In genomic region chr6:29724937-29725869, GRCh38 we compare ENCODE assay signal across 12 cellular contexts. TPM values are rescaled to one million over a fixed set of nuclear protein-coding genes. Genes with fewer than 3 reads are reported as not detected.
DNase-seq lines count a peak whose midpoint lies in the region; ATAC-seq and TF ChIP-seq lines count a peak whose summit lies in the region.
"Had no signal": no experiment of that assay in that cellular context is flagged by ENCODE, and none has a peak within 500 bp of the region (broad histone marks: within the 10 kb centered on the region; RNA-seq: fewer than 3 reads in every experiment).

No MANE protein-coding gene starts in this region.

- H3K27ac Mint-ChIP-seq in activated T-helper 1 cell treated with anti-CD3 and anti-CD28 coated beads, Interleukin-12 subunit alpha, Interleukin-12 subunit beta, Interleukin-2, Interleukin-4 antibody, amounts not matched to agents 30 ng/mL and 10 ng/mL and 1 ng/mL, durations not matched to agents 14 hours and 24 hours and 36 hours: peak overlapping the region; percentile 58

- 71 to 89% (median 82%) methylated on average over 11 of the region's 11 CpGs for WGBS in heart left ventricle, 4 donors
- 63 to 75% methylated on average over 6 to 9 of the region's 11 CpGs for WGBS in upper lobe of left lung, 2 donors

- peak overlapping the region; percentile 96 for H3K4me3 Mint-ChIP-seq in activated T-helper 1 cell treated with anti-CD3 and anti-CD28 coated beads, Interleukin-12 subunit alpha, Interleukin-12 subunit beta, Interleukin-2, Interleukin-4 antibody, amounts not matched to agents 30 ng/mL and 10 ng/mL and 1 ng/mL, durations not matched to agents 14 hours and 24 hours and 36 hours

- H3K4me1 Mint-ChIP-seq in activated T-helper 1 cell treated with anti-CD3 and anti-CD28 coated beads, Interleukin-12 subunit alpha, Interleukin-12 subunit beta, Interleukin-2, Interleukin-4 antibody, amounts not matched to agents 30 ng/mL and 10 ng/mL and 1 ng/mL, durations not matched to agents 14 hours and 24 hours and 36 hours (ENCODE audit: low read depth): peaks cover 54% of the 10 kb centered on the region

- TF ChIP-seq EP300 in upper lobe of left lung (IDR thresholded peaks at IDR 0.05): no peak

- ATAC-seq in heart left ventricle: no peak
- no peak for ATAC-seq in left cardiac atrium
- ATAC-seq in upper lobe of left lung (ENCODE audit: low FRiP score in 2 of 2): no peak
- no peak for ATAC-seq in GM21526 (IDR thresholded peaks at IDR 0.05; ENCODE audit: low FRiP score, unreplicated experiment)
- no peak for ATAC-seq in GM21423 (IDR thresholded peaks at IDR 0.05; ENCODE audit: unreplicated experiment)
- ATAC-seq: PC-3 had no signal

- H3K9me3 ChIP-seq in heart left ventricle (no peaks in the 10 kb centered on the region), mononuclear cell (ENCODE audit: low read depth, low read length) (no peaks in the 10 kb centered on the region), upper lobe of left lung (no peaks in the 10 kb centered on the region)

- no peak for TF ChIP-seq POLR2A in heart left ventricle (IDR thresholded peaks at IDR 0.05)
- no peak for TF ChIP-seq POLR2A in upper lobe of left lung (IDR thresholded peaks at IDR 0.05)

- intact Hi-C loops in heart left ventricle (cut with DNase I): loop anchor here in 1 of 10 donors (1.0 kb wide), 1 partner anchor 10 kb away; no protein-coding TSS in a partner anchor
- intact Hi-C loops in left cardiac atrium (cut with DNase I): no loop called here
- intact Hi-C loops in activated T-helper 1 cell treated with anti-CD3 and anti-CD28 coated beads, Interleukin-12 subunit alpha, Interleukin-12 subunit beta, Interleukin-2, Interleukin-4 antibody, amounts not matched to agents 30 ng/mL and 10 ng/mL and 1 ng/mL, durations not matched to agents 14 hours and 24 hours and 36 hours (cut with micrococcal nuclease): loop anchor here (5.0 kb wide), 2 partner anchors 217 to 337 kb away; partner anchors contain the start of genes HLA-A and POLR1H

- no peaks in the 10 kb centered on the region for H3K9me3 Mint-ChIP-seq in activated T-helper 1 cell treated with anti-CD3 and anti-CD28 coated beads, Interleukin-12 subunit alpha, Interleukin-12 subunit beta, Interleukin-2, Interleukin-4 antibody, amounts not matched to agents 30 ng/mL and 10 ng/mL and 1 ng/mL, durations not matched to agents 14 hours and 24 hours and 36 hours

- TF ChIP-seq CTCF in heart left ventricle (IDR thresholded peaks at IDR 0.05) (no peak), upper lobe of left lung (IDR thresholded peaks at IDR 0.05) (no peak)

- DNase-seq in heart left ventricle (no peak), left cardiac atrium (no peak), upper lobe of left lung (no peak), NCI-H1092 treated with DMSO at 0.1 percent for 48 hours (lab: John Stamatoyannopoulos, UW) (no peak)
- no peak for DNase-seq in activated T-helper 1 cell treated with anti-CD3 and anti-CD28 coated beads, Interleukin-12 subunit alpha, Interleukin-12 subunit beta, Interleukin-2, Interleukin-4 antibody, amounts not matched to agents 30 ng/mL and 10 ng/mL and 1 ng/mL, durations not matched to agents 14 hours and 24 hours and 36 hours (ENCODE audit: low spot score)
- DNase-seq: AML-193; central memory CD4-positive, alpha-beta T cell; PC-3 had no signal

- H3K36me3 ChIP-seq in heart left ventricle (peaks cover 0 to 50% (median 30%) of the 10 kb centered on the region in 9 donors), upper lobe of left lung (peaks cover 0 to 46% (median 26%) of the 10 kb centered on the region in 4 donors)

- peak overlapping the region in 10 of 12 donors; percentile 72 to 98 (median 88) for H3K4me3 ChIP-seq in heart left ventricle
- peak overlapping the region; percentile 100 for H3K4me3 ChIP-seq in mononuclear cell (ENCODE audit: low read length)
- H3K4me3 ChIP-seq in upper lobe of left lung: peak overlapping the region in 3 of 4 donors; percentile 80 to 86 (median 83)

- H3K27me3 ChIP-seq in heart left ventricle (no peaks in the 10 kb centered on the region), mononuclear cell (ENCODE audit: insufficient read depth, low read length) (no peaks in the 10 kb centered on the region), upper lobe of left lung (no peaks in the 10 kb centered on the region)

- no peaks in the 10 kb centered on the region for H3K27me3 Mint-ChIP-seq in activated T-helper 1 cell treated with anti-CD3 and anti-CD28 coated beads, Interleukin-12 subunit alpha, Interleukin-12 subunit beta, Interleukin-2, Interleukin-4 antibody, amounts not matched to agents 30 ng/mL and 10 ng/mL and 1 ng/mL, durations not matched to agents 14 hours and 24 hours and 36 hours (ENCODE audit: insufficient read depth)

- H3K27ac ChIP-seq in heart left ventricle (peak overlapping the region in 2 of 12 donors; percentile 97), upper lobe of left lung (peak overlapping the region in 1 of 4 donors; percentile 97)

- peaks cover 45% of the 10 kb centered on the region for H3K36me3 Mint-ChIP-seq in activated T-helper 1 cell treated with anti-CD3 and anti-CD28 coated beads, Interleukin-12 subunit alpha, Interleukin-12 subunit beta, Interleukin-2, Interleukin-4 antibody, amounts not matched to agents 30 ng/mL and 10 ng/mL and 1 ng/mL, durations not matched to agents 14 hours and 24 hours and 36 hours (ENCODE audit: low read depth)

- peaks cover 0 to 35% (median 16%) of the 10 kb centered on the region in 12 donors for H3K4me1 ChIP-seq in heart left ventricle
- peaks cover 49% of the 10 kb centered on the region for H3K4me1 ChIP-seq in mononuclear cell (ENCODE audit: insufficient read depth, low read length)
- H3K4me1 ChIP-seq in upper lobe of left lung: peaks cover 18 to 22% (median 22%) of the 10 kb centered on the region in 4 donors

RNA-seq across cellular contexts. Expression of gene HLA-F, which starts 2.0 kb away (rescaled TPM):
- total RNA-seq in heart left ventricle (100 to 1,000 TPM in 1 of 9 donors, 10 to 100 TPM in 8; 23.1 to 228 (median 34.7) TPM), left cardiac atrium (10 to 100 TPM; 41.8 to 51.6 TPM), mononuclear cell (633 TPM), upper lobe of left lung (100 to 1,000 TPM; 163 to 418 (median 191) TPM)
- polyA plus RNA-seq in heart left ventricle: 10 to 100 TPM; 44.2 to 44.6 TPM
- total RNA-seq in activated T-helper 1 cell treated with anti-CD3 and anti-CD28 coated beads, Interleukin-12 subunit alpha, Interleukin-12 subunit beta, Interleukin-2, Interleukin-4 antibody, amounts not matched to agents 30 ng/mL and 10 ng/mL and 1 ng/mL, durations not matched to agents 14 hours and 24 hours and 36 hours: 293 and 314 TPM in 2 replicates
- total RNA-seq: G401 had no signal

RNA-seq across cellular contexts. Expression of gene ZFP57, which starts 44.3 kb away (rescaled TPM):
- total RNA-seq in heart left ventricle (10 to 100 TPM in 1 of 9 donors, 1 to 10 TPM in 1, under 1 TPM in 1, not detected in 6; 0.75 to 18.1 (median 4.8) TPM), left cardiac atrium (under 1 TPM; 0.24 to 0.50 TPM), mononuclear cell (not detected), upper lobe of left lung (1 to 10 TPM in 1 of 6 donors, under 1 TPM in 1, not detected in 4; 0.30 to 2.1 TPM)
- under 1 TPM in 1 of 2 donors, not detected in 1; 0.06 TPM for polyA plus RNA-seq in heart left ventricle
- 2.4 and 2.7 TPM in 2 replicates for total RNA-seq in activated T-helper 1 cell treated with anti-CD3 and anti-CD28 coated beads, Interleukin-12 subunit alpha, Interleukin-12 subunit beta, Interleukin-2, Interleukin-4 antibody, amounts not matched to agents 30 ng/mL and 10 ng/mL and 1 ng/mL, durations not matched to agents 14 hours and 24 hours and 36 hours
- total RNA-seq: G401, PC-3 had no signal
